In genomic region chr14:100203962-100204834, GRCh38 we compare ENCODE assay signal across 1 cellular context.
TF ChIP-seq lines count a peak whose summit lies in the region.

No MANE protein-coding gene starts in this region.

TF ChIP-seq in HepG2, 621 proteins besides CTCF, POLR2A, EP300 and RAD21 (continued from another document and continues in another):
- TF ChIP-seq, protein P1, sequence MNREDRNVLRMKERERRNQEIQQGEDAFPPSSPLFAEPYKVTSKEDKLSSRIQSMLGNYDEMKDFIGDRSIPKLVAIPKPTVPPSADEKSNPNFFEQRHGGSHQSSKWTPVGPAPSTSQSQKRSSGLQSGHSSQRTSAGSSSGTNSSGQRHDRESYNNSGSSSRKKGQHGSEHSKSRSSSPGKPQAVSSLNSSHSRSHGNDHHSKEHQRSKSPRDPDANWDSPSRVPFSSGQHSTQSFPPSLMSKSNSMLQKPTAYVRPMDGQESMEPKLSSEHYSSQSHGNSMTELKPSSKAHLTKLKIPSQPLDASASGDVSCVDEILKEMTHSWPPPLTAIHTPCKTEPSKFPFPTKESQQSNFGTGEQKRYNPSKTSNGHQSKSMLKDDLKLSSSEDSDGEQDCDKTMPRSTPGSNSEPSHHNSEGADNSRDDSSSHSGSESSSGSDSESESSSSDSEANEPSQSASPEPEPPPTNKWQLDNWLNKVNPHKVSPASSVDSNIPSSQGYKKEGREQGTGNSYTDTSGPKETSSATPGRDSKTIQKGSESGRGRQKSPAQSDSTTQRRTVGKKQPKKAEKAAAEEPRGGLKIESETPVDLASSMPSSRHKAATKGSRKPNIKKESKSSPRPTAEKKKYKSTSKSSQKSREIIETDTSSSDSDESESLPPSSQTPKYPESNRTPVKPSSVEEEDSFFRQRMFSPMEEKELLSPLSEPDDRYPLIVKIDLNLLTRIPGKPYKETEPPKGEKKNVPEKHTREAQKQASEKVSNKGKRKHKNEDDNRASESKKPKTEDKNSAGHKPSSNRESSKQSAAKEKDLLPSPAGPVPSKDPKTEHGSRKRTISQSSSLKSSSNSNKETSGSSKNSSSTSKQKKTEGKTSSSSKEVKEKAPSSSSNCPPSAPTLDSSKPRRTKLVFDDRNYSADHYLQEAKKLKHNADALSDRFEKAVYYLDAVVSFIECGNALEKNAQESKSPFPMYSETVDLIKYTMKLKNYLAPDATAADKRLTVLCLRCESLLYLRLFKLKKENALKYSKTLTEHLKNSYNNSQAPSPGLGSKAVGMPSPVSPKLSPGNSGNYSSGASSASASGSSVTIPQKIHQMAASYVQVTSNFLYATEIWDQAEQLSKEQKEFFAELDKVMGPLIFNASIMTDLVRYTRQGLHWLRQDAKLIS (CRISPR knock-in tag; IDR thresholded peaks at IDR 0.05), result no peak
- TF ChIP-seq GATAD2A (CRISPR knock-in tag; IDR thresholded peaks at IDR 0.05), result peak; percentile 96
- 0 out of 2 replicates have a peak, but pooled peaks have one; percentile 37 for TF ChIP-seq ZFP1 (CRISPR knock-in tag; IDR thresholded peaks at IDR 0.05)
- no peak for TF ChIP-seq BRCA1 (CRISPR knock-in tag; IDR thresholded peaks at IDR 0.05)
- TF ChIP-seq, protein P2, sequence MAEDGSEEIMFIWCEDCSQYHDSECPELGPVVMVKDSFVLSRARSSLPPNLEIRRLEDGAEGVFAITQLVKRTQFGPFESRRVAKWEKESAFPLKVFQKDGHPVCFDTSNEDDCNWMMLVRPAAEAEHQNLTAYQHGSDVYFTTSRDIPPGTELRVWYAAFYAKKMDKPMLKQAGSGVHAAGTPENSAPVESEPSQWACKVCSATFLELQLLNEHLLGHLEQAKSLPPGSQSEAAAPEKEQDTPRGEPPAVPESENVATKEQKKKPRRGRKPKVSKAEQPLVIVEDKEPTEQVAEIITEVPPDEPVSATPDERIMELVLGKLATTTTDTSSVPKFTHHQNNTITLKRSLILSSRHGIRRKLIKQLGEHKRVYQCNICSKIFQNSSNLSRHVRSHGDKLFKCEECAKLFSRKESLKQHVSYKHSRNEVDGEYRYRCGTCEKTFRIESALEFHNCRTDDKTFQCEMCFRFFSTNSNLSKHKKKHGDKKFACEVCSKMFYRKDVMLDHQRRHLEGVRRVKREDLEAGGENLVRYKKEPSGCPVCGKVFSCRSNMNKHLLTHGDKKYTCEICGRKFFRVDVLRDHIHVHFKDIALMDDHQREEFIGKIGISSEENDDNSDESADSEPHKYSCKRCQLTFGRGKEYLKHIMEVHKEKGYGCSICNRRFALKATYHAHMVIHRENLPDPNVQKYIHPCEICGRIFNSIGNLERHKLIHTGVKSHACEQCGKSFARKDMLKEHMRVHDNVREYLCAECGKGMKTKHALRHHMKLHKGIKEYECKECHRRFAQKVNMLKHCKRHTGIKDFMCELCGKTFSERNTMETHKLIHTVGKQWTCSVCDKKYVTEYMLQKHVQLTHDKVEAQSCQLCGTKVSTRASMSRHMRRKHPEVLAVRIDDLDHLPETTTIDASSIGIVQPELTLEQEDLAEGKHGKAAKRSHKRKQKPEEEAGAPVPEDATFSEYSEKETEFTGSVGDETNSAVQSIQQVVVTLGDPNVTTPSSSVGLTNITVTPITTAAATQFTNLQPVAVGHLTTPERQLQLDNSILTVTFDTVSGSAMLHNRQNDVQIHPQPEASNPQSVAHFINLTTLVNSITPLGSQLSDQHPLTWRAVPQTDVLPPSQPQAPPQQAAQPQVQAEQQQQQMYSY (CRISPR knock-in tag; IDR thresholded peaks at IDR 0.05), result no peak
- TF ChIP-seq NKX3-1 (CRISPR knock-in tag; IDR thresholded peaks at IDR 0.05), result no peak
- TF ChIP-seq ELF4 (CRISPR knock-in tag; IDR thresholded peaks at IDR 0.05; ENCODE audit: borderline replicate concordance), result no peak
- TF ChIP-seq, protein P3, sequence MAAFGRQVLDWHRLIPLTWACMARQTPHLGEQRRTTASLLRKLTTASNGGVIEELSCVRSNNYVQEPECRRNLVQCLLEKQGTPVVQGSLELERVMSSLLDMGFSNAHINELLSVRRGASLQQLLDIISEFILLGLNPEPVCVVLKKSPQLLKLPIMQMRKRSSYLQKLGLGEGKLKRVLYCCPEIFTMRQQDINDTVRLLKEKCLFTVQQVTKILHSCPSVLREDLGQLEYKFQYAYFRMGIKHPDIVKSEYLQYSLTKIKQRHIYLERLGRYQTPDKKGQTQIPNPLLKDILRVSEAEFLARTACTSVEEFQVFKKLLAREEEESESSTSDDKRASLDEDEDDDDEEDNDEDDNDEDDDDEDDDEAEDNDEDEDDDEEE (CRISPR knock-in tag; IDR thresholded peaks at IDR 0.05), result no peak
- TF ChIP-seq ZNF496 (CRISPR knock-in tag; IDR thresholded peaks at IDR 0.05; ENCODE audit: insufficient replicate concordance), result no peak
- no peak for TF ChIP-seq ZNF576 (CRISPR knock-in tag; IDR thresholded peaks at IDR 0.05)
- TF ChIP-seq HNF4A (CRISPR knock-in tag; IDR thresholded peaks at IDR 0.05), result peak; percentile 66
- TF ChIP-seq LRRFIP1 (CRISPR knock-in tag; conservative IDR thresholded peaks at IDR 0.05), result no peak
- no peak for TF ChIP-seq TAF1 (CRISPR knock-in tag; IDR thresholded peaks at IDR 0.05)
- TF ChIP-seq ZNF549 (CRISPR knock-in tag; IDR thresholded peaks at IDR 0.05), result no peak
- no peak for TF ChIP-seq ZNF501 (CRISPR knock-in tag; IDR thresholded peaks at IDR 0.05)
- TF ChIP-seq ZKSCAN5 (CRISPR knock-in tag; IDR thresholded peaks at IDR 0.05), result no peak
- no peak for TF ChIP-seq ZBTB21 (CRISPR knock-in tag; IDR thresholded peaks at IDR 0.05)
- TF ChIP-seq ZNF17 (CRISPR knock-in tag; IDR thresholded peaks at IDR 0.05), result no peak
- no peak for TF ChIP-seq ZSCAN25 (CRISPR knock-in tag; IDR thresholded peaks at IDR 0.05)
- TF ChIP-seq STAT5B (CRISPR knock-in tag; IDR thresholded peaks at IDR 0.05), result no peak
- TF ChIP-seq PRMT3 (CRISPR knock-in tag; IDR thresholded peaks at IDR 0.05; ENCODE audit: borderline replicate concordance, low read depth), result no peak
- no peak for TF ChIP-seq HNRNPK (IDR thresholded peaks at IDR 0.05; ENCODE audit: low read depth, low read length, poor library complexity, severe bottlenecking)
- TF ChIP-seq ZSCAN12 (CRISPR knock-in tag; IDR thresholded peaks at IDR 0.05), result no peak
- no peak for TF ChIP-seq ZNF615 (CRISPR knock-in tag; IDR thresholded peaks at IDR 0.05; ENCODE audit: borderline replicate concordance)
- no peak for TF ChIP-seq TCF7L2 (IDR thresholded peaks at IDR 0.05; ENCODE audit: low read depth, low read length)
- no peak; the same call in 1 of the 2 replicates for TF ChIP-seq TOPORS (CRISPR knock-in tag; IDR thresholded peaks at IDR 0.05)
- peak; percentile 70; the same call in 1 of the 2 replicates for TF ChIP-seq HOXA5 (CRISPR knock-in tag; IDR thresholded peaks at IDR 0.05)
- TF ChIP-seq, protein P4, sequence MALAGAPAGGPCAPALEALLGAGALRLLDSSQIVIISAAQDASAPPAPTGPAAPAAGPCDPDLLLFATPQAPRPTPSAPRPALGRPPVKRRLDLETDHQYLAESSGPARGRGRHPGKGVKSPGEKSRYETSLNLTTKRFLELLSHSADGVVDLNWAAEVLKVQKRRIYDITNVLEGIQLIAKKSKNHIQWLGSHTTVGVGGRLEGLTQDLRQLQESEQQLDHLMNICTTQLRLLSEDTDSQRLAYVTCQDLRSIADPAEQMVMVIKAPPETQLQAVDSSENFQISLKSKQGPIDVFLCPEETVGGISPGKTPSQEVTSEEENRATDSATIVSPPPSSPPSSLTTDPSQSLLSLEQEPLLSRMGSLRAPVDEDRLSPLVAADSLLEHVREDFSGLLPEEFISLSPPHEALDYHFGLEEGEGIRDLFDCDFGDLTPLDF (CRISPR knock-in tag; IDR thresholded peaks at IDR 0.05), result no peak
- TF ChIP-seq ZNF678 (CRISPR knock-in tag; IDR thresholded peaks at IDR 0.05), result no peak
- TF ChIP-seq, protein P5, sequence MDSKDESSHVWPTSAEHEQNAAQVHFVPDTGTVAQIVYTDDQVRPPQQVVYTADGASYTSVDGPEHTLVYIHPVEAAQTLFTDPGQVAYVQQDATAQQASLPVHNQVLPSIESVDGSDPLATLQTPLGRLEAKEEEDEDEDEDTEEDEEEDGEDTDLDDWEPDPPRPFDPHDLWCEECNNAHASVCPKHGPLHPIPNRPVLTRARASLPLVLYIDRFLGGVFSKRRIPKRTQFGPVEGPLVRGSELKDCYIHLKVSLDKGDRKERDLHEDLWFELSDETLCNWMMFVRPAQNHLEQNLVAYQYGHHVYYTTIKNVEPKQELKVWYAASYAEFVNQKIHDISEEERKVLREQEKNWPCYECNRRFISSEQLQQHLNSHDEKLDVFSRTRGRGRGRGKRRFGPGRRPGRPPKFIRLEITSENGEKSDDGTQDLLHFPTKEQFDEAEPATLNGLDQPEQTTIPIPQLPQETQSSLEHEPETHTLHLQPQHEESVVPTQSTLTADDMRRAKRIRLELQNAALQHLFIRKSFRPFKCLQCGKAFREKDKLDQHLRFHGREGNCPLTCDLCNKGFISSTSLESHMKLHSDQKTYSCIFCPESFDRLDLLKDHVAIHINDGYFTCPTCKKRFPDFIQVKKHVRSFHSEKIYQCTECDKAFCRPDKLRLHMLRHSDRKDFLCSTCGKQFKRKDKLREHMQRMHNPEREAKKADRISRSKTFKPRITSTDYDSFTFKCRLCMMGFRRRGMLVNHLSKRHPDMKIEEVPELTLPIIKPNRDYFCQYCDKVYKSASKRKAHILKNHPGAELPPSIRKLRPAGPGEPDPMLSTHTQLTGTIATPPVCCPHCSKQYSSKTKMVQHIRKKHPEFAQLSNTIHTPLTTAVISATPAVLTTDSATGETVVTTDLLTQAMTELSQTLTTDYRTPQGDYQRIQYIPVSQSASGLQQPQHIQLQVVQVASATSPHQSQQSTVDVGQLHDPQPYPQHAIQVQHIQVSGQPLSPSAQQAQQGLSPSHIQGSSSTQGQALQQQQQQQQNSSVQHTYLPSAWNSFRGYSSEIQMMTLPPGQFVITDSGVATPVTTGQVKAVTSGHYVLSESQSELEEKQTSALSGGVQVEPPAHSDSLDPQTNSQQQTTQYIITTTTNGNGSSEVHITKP (CRISPR knock-in tag; IDR thresholded peaks at IDR 0.05; ENCODE audit: low read depth), result no peak
- 0 out of 2 replicates have a peak, but pooled peaks have one; percentile 34 for TF ChIP-seq SMYD3 (CRISPR knock-in tag; IDR thresholded peaks at IDR 0.05)
- no peak for TF ChIP-seq ZNF563 (CRISPR knock-in tag; IDR thresholded peaks at IDR 0.05)
- no peak for TF ChIP-seq SNAPC4 (CRISPR knock-in tag; IDR thresholded peaks at IDR 0.05)
- TF ChIP-seq SAFB2 (CRISPR knock-in tag; IDR thresholded peaks at IDR 0.05; ENCODE audit: borderline replicate concordance, low read depth), result no peak
- TF ChIP-seq ZSCAN20 (CRISPR knock-in tag; IDR thresholded peaks at IDR 0.05; ENCODE audit: borderline replicate concordance), result no peak
